Comparison of ENCODE assay signal across 8 cellular contexts in genomic region chr3:58434170-58434507, GRCh38. TPM values are rescaled to one million over a fixed set of nuclear protein-coding genes. Genes with fewer than 3 reads are reported as not detected.
A peak's percentile ranks its signal among the peaks of the same experiment; 100 is the strongest.
DNase-seq lines count a peak whose midpoint lies in the region; ATAC-seq and TF ChIP-seq lines count a peak whose summit lies in the region.

No MANE protein-coding gene starts in this region.

- H3K9me3 ChIP-seq in right atrium auricular region = no peaks in the 10 kb centered on the region
- no peaks in the 10 kb centered on the region for H3K9me3 ChIP-seq in breast epithelium
- no peaks in the 10 kb centered on the region for H3K9me3 ChIP-seq in mucosa of descending colon

- H3K4me3 ChIP-seq in right atrium auricular region (peak overlapping the region; percentile 68 to 81), breast epithelium (peak overlapping the region; percentile 75 to 87 (median 78)), mucosa of descending colon (peak overlapping the region; percentile 37)

- H3K36me3 ChIP-seq in right atrium auricular region (peaks cover 28% of the 10 kb centered on the region), breast epithelium (peaks cover 3% of the 10 kb centered on the region), mucosa of descending colon (ENCODE audit: low read depth) (no peaks in the 10 kb centered on the region)

- H3K27me3 ChIP-seq in right atrium auricular region (no peaks in the 10 kb centered on the region), breast epithelium (no peaks in the 10 kb centered on the region)

- intact Hi-C loops in left ventricle myocardium superior (cut with micrococcal nuclease) (no loop called here), breast epithelium (cut with DNase I; ENCODE audit: low total_unique reads) (no loop called here), mucosa of descending colon (cut with DNase I, micrococcal nuclease) (loop anchor here in 1 of 2 donors (10.0 kb wide), 1 partner anchor 101 kb away; the partner anchor contains the start of gene ACOX2)

- H3K4me1 ChIP-seq in right atrium auricular region (peaks cover 0 to 34% of the 10 kb centered on the region in 2 donors), breast epithelium (peaks cover 0 to 12% of the 10 kb centered on the region in 2 donors), mucosa of descending colon (ENCODE audit: low read depth) (peaks cover 22% of the 10 kb centered on the region)

- no peak for ATAC-seq in left ventricle myocardium superior
- ATAC-seq in mucosa of descending colon = no peak

- TF ChIP-seq CTCF in right atrium auricular region (IDR thresholded peaks at IDR 0.05) = no peak
- TF ChIP-seq CTCF in breast epithelium (IDR thresholded peaks at IDR 0.05) = no peak
- no peak for TF ChIP-seq CTCF in mucosa of descending colon (IDR thresholded peaks at IDR 0.05)

- no peak for TF ChIP-seq POLR2A in breast epithelium (IDR thresholded peaks at IDR 0.05)

- DNase-seq in right atrium auricular region (ENCODE audit: low spot score) (no peak), left ventricle myocardium superior (no peak), breast epithelium (ENCODE audit: low spot score in 2 of 2) (no peak), mucosa of descending colon (no peak), hippocampal formation (lab: John Stamatoyannopoulos, UW) (no peak), NCI-H1105 (lab: John Stamatoyannopoulos, UW) (no peak), NCI-H2171 treated with DMSO at 0.1 percent for 48 hours (lab: John Stamatoyannopoulos, UW) (no peak)
- DNase-seq in stimulated activated CD4-positive, alpha-beta T cell treated with anti-CD3 and anti-CD28 coated beads, Interleukin-2, amount 100 ng/mL, for 24 hours = no peak

- H3K27ac ChIP-seq in right atrium auricular region (peak overlapping the region; percentile 94 to 95), breast epithelium (peak overlapping the region; percentile 84 to 91)

RNA-seq across cellular contexts. Expression of gene PDHB, which starts 0.5 kb away (rescaled TPM):
- total RNA-seq in right atrium auricular region (100 to 1,000 TPM; 111 to 181 TPM), left ventricle myocardium superior (225 TPM), breast epithelium (10 to 100 TPM; 56.0 to 68.2 (median 57.1) TPM), mucosa of descending colon (10 to 100 TPM; 65.0 to 69.6 (median 66.6) TPM)

RNA-seq across cellular contexts. Expression of gene KCTD6, which starts 57.8 kb away (rescaled TPM):
- 10 to 100 TPM in 1 of 2 donors, 1 to 10 TPM in 1; 9.5 to 10.6 TPM for total RNA-seq in right atrium auricular region
- total RNA-seq in left ventricle myocardium superior = 8.5 TPM
- total RNA-seq in breast epithelium = 10 to 100 TPM; 15.4 to 30.7 (median 16.3) TPM
- 10 to 100 TPM in 1 of 3 donors, 1 to 10 TPM in 2; 6.5 to 11.4 (median 8.7) TPM for total RNA-seq in mucosa of descending colon
